8 cellular contexts compared by ENCODE assay signal in genomic region chr16:19520861-19521331, GRCh38. TPM values are rescaled to one million over a fixed set of nuclear protein-coding genes. Genes with fewer than 3 reads are reported as not detected.
DNase-seq lines count a peak whose midpoint lies in the region; ATAC-seq and FAIRE-seq lines count a peak whose summit lies in the region.

No MANE protein-coding gene starts in this region.

- peak overlapping the region; percentile 90 for H3K4me3 Mint-ChIP-seq in activated CD4-positive, alpha-beta memory T cell treated with anti-CD3 and anti-CD28 coated beads for 36 hours

- H3K27ac ChIP-seq in BLaER1 (peak overlapping the region; percentile 80), right cardiac atrium (ENCODE audit: low read length) (peak overlapping the region; percentile 46)

- no peaks in the 10 kb centered on the region for H3K9me3 Mint-ChIP-seq in activated CD4-positive, alpha-beta memory T cell treated with anti-CD3 and anti-CD28 coated beads for 36 hours

- in situ Hi-C loops in HAP-1 (cut with MboI; ENCODE audit: low sequenced_read_pairs): loop anchor here (10.0 to 25.0 kb wide), 2 partner anchors 436 to 709 kb away; partner anchors contain the start of gene ARL6IP1

- ATAC-seq in right cardiac atrium: no peak
- no peak for ATAC-seq in HG03354 (IDR thresholded peaks at IDR 0.05; ENCODE audit: poor library complexity, severe bottlenecking, unreplicated experiment)
- no peak for ATAC-seq in HG02678 (IDR thresholded peaks at IDR 0.05; ENCODE audit: unreplicated experiment)

- H3K27me3 Mint-ChIP-seq in activated CD4-positive, alpha-beta memory T cell treated with anti-CD3 and anti-CD28 coated beads for 36 hours: no peaks in the 10 kb centered on the region

- H3K27me3 ChIP-seq in BLaER1: no peaks in the 10 kb centered on the region
- H3K27me3 ChIP-seq in HAP-1 (ENCODE audit: low read depth): no peaks in the 10 kb centered on the region
- H3K27me3 ChIP-seq in right cardiac atrium (ENCODE audit: control insufficient read depth, insufficient read depth): no peaks in the 10 kb centered on the region
- H3K27me3 ChIP-seq in skeletal muscle satellite cell (ENCODE audit: control insufficient read depth, insufficient read depth, low read length): no peaks in the 10 kb centered on the region

- H3K36me3 Mint-ChIP-seq in activated CD4-positive, alpha-beta memory T cell treated with anti-CD3 and anti-CD28 coated beads for 36 hours: peaks cover 17% of the 10 kb centered on the region

- intact Hi-C loops in activated CD4-positive, alpha-beta memory T cell treated with anti-CD3 and anti-CD28 coated beads for 36 hours (cut with micrococcal nuclease): loop anchor here (5.0 kb wide), 3 partner anchors 404 to 719 kb away; partner anchors contain the start of genes ARL6IP1 and COQ7
- intact Hi-C loops in right cardiac atrium (cut with DNase I): no loop called here

- H3K27ac Mint-ChIP-seq in activated CD4-positive, alpha-beta memory T cell treated with anti-CD3 and anti-CD28 coated beads for 36 hours: peak overlapping the region; percentile 75

- WGBS in right cardiac atrium: 7% methylated on average over 8 of the region's 8 CpGs

- H3K9ac ChIP-seq in BLaER1 (peak overlapping the region; percentile 88), skeletal muscle satellite cell (ENCODE audit: low read depth, low read length) (peak overlapping the region; percentile 84)

- POLR2A ChIA-PET in activated CD4-positive, alpha-beta memory T cell treated with anti-CD3 and anti-CD28 coated beads for 36 hours (lab: Charles Lee): interaction anchor here (0.6 to 1.7 kb wide), 2 partner anchors 34 to 46 kb away, joined by 3 to 7 read pairs; partner anchors contain the start of gene VPS35L

- CTCF ChIA-PET in activated CD4-positive, alpha-beta memory T cell treated with anti-CD3 and anti-CD28 coated beads for 36 hours (lab: Charles Lee): interaction anchor here (0.6 to 1.9 kb wide), 4 partner anchors 18 to 386 kb away, joined by 3 to 7 read pairs (median 4); partner anchors contain the start of gene VPS35L

- H3K9me3 ChIP-seq in BLaER1 (no peaks in the 10 kb centered on the region), HAP-1 (no peaks in the 10 kb centered on the region), right cardiac atrium (ENCODE audit: control insufficient read depth, low read length) (no peaks in the 10 kb centered on the region), skeletal muscle satellite cell (replicated peaks; ENCODE audit: low read length) (no peaks in the 10 kb centered on the region)

- H4K20me1 ChIP-seq in BLaER1: peaks cover 16% of the 10 kb centered on the region; the same call in 1 of the 2 replicates

- H3K36me3 ChIP-seq in BLaER1: peaks cover 25% of the 10 kb centered on the region
- H3K36me3 ChIP-seq in HAP-1 (replicated peaks): peaks cover 25% of the 10 kb centered on the region
- peaks cover 9% of the 10 kb centered on the region for H3K36me3 ChIP-seq in skeletal muscle satellite cell (ENCODE audit: insufficient read depth, low read length)

- H3K4me2 ChIP-seq in BLaER1: peak overlapping the region; percentile 91
- H3K4me2 ChIP-seq in skeletal muscle satellite cell (ENCODE audit: low read length): peak overlapping the region; percentile 99

- DNase-seq in HAP-1 (ENCODE audit: low spot score in 2 of 2): peak; percentile 20 to 28
- DNase-seq in activated CD4-positive, alpha-beta memory T cell treated with anti-CD3 and anti-CD28 coated beads for 36 hours: peak; percentile 55
- no peak for DNase-seq in right cardiac atrium
- no peak for DNase-seq in HTR-8/SVneo (ENCODE audit: insufficient read length, low spot score)

- peaks cover 51% of the 10 kb centered on the region for H3K4me1 Mint-ChIP-seq in activated CD4-positive, alpha-beta memory T cell treated with anti-CD3 and anti-CD28 coated beads for 36 hours (ENCODE audit: low read depth)

- H3K4me1 ChIP-seq in BLaER1 (peaks cover 52% of the 10 kb centered on the region), HAP-1 (peaks cover 39% of the 10 kb centered on the region), right cardiac atrium (ENCODE audit: control insufficient read depth, insufficient read depth, low read length) (peaks cover 6% of the 10 kb centered on the region), skeletal muscle satellite cell (ENCODE audit: control insufficient read depth, insufficient read depth, low read length) (peaks cover 32% of the 10 kb centered on the region)

- H3K4me3 ChIP-seq in BLaER1 (peak overlapping the region; percentile 94), HAP-1 (peak overlapping the region; percentile 84), right cardiac atrium (ENCODE audit: low read length) (peak overlapping the region; percentile 68), skeletal muscle satellite cell (ENCODE audit: low read length) (peak overlapping the region; percentile 91)

- no peak for FAIRE-seq in HTR-8/SVneo (lab: Jason Lieb, UNC)

RNA-seq across cellular contexts. Expression of gene GDE1, which starts 1.0 kb away (rescaled TPM):
- total RNA-seq in activated CD4-positive, alpha-beta memory T cell treated with anti-CD3 and anti-CD28 coated beads for 36 hours: 10 to 100 TPM; 18.4 to 19.0 TPM
- total RNA-seq in right cardiac atrium: 100 to 1,000 TPM; 103 to 121 (median 106) TPM
- 72.9 TPM for polyA plus RNA-seq in right cardiac atrium
- 36.5 and 48.7 TPM in 2 replicates for total RNA-seq in skeletal muscle satellite cell (2012; rRNA removed)

RNA-seq across cellular contexts. Expression of gene CCP110, which starts 2.8 kb away (rescaled TPM):
- 10 to 100 TPM; 21.7 to 26.3 TPM for total RNA-seq in activated CD4-positive, alpha-beta memory T cell treated with anti-CD3 and anti-CD28 coated beads for 36 hours
- 10 to 100 TPM in 3 of 4 donors, 1 to 10 TPM in 1; 9.9 to 13.2 (median 10.3) TPM for total RNA-seq in right cardiac atrium
- 3.9 TPM for polyA plus RNA-seq in right cardiac atrium
- 7.4 and 7.9 TPM in 2 replicates for total RNA-seq in skeletal muscle satellite cell (2012; rRNA removed)

RNA-seq across cellular contexts. Expression of gene VPS35L, which starts 34.6 kb away (rescaled TPM):
- 10 to 100 TPM; 33.9 to 38.0 TPM for total RNA-seq in activated CD4-positive, alpha-beta memory T cell treated with anti-CD3 and anti-CD28 coated beads for 36 hours
- total RNA-seq in right cardiac atrium: 10 to 100 TPM; 31.5 to 40.1 (median 33.9) TPM
- 19.8 TPM for polyA plus RNA-seq in right cardiac atrium
- 41.5 and 43.1 TPM in 2 replicates for total RNA-seq in skeletal muscle satellite cell (2012; rRNA removed)

Comparison
In these comparisons a context has a peak if more than half of its experiments do, and no peak if none do; other contexts are left out.
1. DNase-seq: peak in HAP-1 (2 of 2) and activated CD4-positive, alpha-beta memory T cell treated with anti-CD3 and anti-CD28 coated beads for 36 hours (single experiment); none in right cardiac atrium (0 of 3) and HTR-8/SVneo (single experiment).
2. RNA of gene GDE1, which starts 1.0 kb away (total RNA-seq): 103 to 121 TPM in right cardiac atrium; 18.4 to 19.0 TPM in activated CD4-positive, alpha-beta memory T cell treated with anti-CD3 and anti-CD28 coated beads for 36 hours; every median in the first group is over 4 times any median in the second.
3. Peak in every context shown above with its lines, with median percentiles within 50 percentile points of each other: H3K4me3 ChIP-seq.